17 cellular contexts compared by ENCODE assay signal in genomic region chr1:210144736-210145135, GRCh38.
A peak's percentile ranks its signal among the peaks of the same experiment; 100 is the strongest.
DNase-seq lines count a peak whose midpoint lies in the region; ATAC-seq and TF ChIP-seq lines count a peak whose summit lies in the region.
"Had no signal": no experiment of that assay in that cellular context is flagged by ENCODE, and none has a peak within 500 bp of the region (broad histone marks: within the 10 kb centered on the region; RNA-seq: fewer than 3 reads in every experiment).

No MANE protein-coding gene starts in this region.

- H3K4me3 ChIP-seq in epithelial cell of esophagus (ENCODE audit: low read length), result no peak overlapping the region
- H3K4me3 ChIP-seq: K562 had no signal

- DNase-seq in HPDE6-E6E7 (ENCODE audit: extremely low spot score), result peak; percentile 45
- DNase-seq in RPMI7951 (ENCODE audit: low read depth), result peak; percentile 19
- peak; percentile 70 for DNase-seq in epithelial cell of esophagus (ENCODE audit: low read depth)
- peak; percentile 3 for DNase-seq in non-pigmented ciliary epithelial cell (ENCODE audit: low read depth)
- DNase-seq: Caco-2; CD4-positive, CD25-positive, alpha-beta regulatory T cell; DMS153; EL; H9; NCI-H1048; NCI-H1436 treated with DMSO at 0.1 percent for 48 hours; NCI-H2029 treated with DMSO at 0.1 percent for 48 hours; NCI-H510A treated with DMSO at 0.1 percent for 48 hours had no signal

- ATAC-seq in HG02973 (IDR thresholded peaks at IDR 0.05; ENCODE audit: unreplicated experiment) (no peak), HG02885 (IDR thresholded peaks at IDR 0.05; ENCODE audit: poor library complexity, unreplicated experiment) (no peak), GM18498 (IDR thresholded peaks at IDR 0.05; ENCODE audit: unreplicated experiment) (no peak)
- ATAC-seq: K562 had no signal

- no peak for TF ChIP-seq CTCF in epithelial cell of esophagus (IDR thresholded peaks at IDR 0.05; ENCODE audit: insufficient read depth, low read depth, low read length, missing control alignments)

Comparison
In these comparisons a context has a peak if more than half of its experiments do, and no peak if none do; other contexts are left out.
1. DNase-seq: peak in every context shown above with its lines; median percentile 70 in epithelial cell of esophagus; 45 in HPDE6-E6E7; 19 in RPMI7951; 3 in non-pigmented ciliary epithelial cell.